Comparison of ENCODE assay signal across 9 cellular contexts in the genomic region with DNA sequence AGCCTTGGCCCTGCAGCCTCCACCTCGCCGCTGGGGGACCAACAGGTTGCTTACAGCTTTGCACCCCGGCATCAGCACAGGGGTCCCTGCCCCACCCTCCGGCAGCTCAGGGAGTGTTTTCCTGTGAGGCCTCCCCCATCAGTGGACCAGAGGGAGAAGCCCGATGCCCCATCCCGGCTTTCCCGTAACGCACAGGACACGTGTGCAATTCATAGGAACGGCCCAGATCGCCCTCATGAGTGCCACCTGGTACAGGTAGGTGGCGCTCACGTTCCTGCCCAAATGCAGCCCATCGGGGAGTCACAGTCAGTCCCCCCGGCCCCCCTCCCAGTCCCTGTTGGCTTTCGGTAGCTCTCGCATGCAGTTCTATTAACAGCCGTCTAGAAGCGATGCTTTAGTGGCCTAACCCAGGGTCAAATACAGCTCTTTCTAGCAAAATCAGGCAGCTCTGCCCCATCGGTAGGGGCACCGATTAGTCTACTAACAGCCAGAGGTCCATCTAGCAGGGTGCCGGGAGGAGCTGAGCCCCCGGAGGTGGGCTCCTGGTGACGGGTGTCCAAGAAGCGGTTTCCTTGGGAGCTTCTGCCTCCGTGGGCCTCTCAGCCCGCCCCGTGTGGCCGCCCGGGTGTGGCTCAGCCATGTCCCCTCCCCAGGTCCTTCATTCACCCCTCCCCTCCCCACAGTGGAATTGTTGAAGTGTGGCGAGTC. TPM values are rescaled to one million over a fixed set of nuclear protein-coding genes. Genes with fewer than 3 reads are reported as not detected.
DNase-seq lines count a peak whose midpoint lies in the region; ATAC-seq and TF ChIP-seq lines count a peak whose summit lies in the region.
"Had no signal": no experiment of that assay in that cellular context is flagged by ENCODE, and none has a peak within 500 bp of the region (broad histone marks: within the 10 kb centered on the region; RNA-seq: fewer than 3 reads in every experiment).

No MANE protein-coding gene starts in this region.

- TSS peak; percentile 32 for BruUV-seq in A673 (replicated peaks; lab: Mats Ljungman, UMichigan)

- in situ Hi-C loops in GM13976 (cut with MboI; ENCODE audit: low sequenced_read_pairs, unreplicated experiment) (loop anchor here (10.0 kb wide), 2 partner anchors 201 to 341 kb away; no protein-coding TSS in a partner anchor), gastrocnemius medialis (cut with MboI; ENCODE audit: low sequenced_read_pairs in 4 of 4) (loop anchor here in 2 of 4 donors (10.0 to 25.0 kb wide), 3 partner anchors 201 to 632 kb away; no protein-coding TSS in a partner anchor)

- peak; percentile 64 for TF ChIP-seq CTCF in A673 (conservative IDR thresholded peaks at IDR 0.05; ENCODE audit: low read depth, low read length)
- TF ChIP-seq CTCF in GM13976 (IDR thresholded peaks at IDR 0.05; ENCODE audit: borderline replicate concordance, control extremely low read depth, extremely low read depth, insufficient read depth, missing control alignments) = peak; percentile 14
- TF ChIP-seq CTCF in heart right ventricle (IDR thresholded peaks at IDR 0.05) = peak in 7 of 9 donors; percentile 32 to 53 (median 43)
- TF ChIP-seq CTCF in body of pancreas (IDR thresholded peaks at IDR 0.05) = peak in 2 of 7 experiments; percentile 7
- peak in 1 of 5 experiments; percentile 36 for TF ChIP-seq CTCF in gastrocnemius medialis (IDR thresholded peaks at IDR 0.05 in 4 of 5, conservative IDR thresholded peaks at IDR 0.05 in 1 of 5)

- DNase-seq in A673 (ENCODE audit: low spot score) = peak; percentile 49
- no peak for DNase-seq in GM13976 (ENCODE audit: low spot score)
- DNase-seq in RPMI8226 = peak; percentile 43
- peak in 1 of 2 donors; percentile 21 for DNase-seq in heart right ventricle
- DNase-seq in T-helper 2 cell treated with Interferon-gamma antibody and Interleukin-4, amounts not matched to agents 5 μg/mL and 100 μg/mL, for 36 hours (ENCODE audit: low spot score) = no peak
- no peak for DNase-seq in body of pancreas
- DNase-seq in gastrocnemius medialis = no peak
- DNase-seq: naive B cell had no signal

- H3K27ac ChIP-seq in A673 (ENCODE audit: low read depth, low read length, poor library complexity, severe bottlenecking) (no peak overlapping the region), heart right ventricle (no peak overlapping the region), body of pancreas (no peak overlapping the region), gastrocnemius medialis (no peak overlapping the region)

- no peaks in the 10 kb centered on the region for H3K27me3 ChIP-seq in A673 (replicated peaks; ENCODE audit: insufficient read depth, low read depth, low read length, poor library complexity)
- H3K27me3 ChIP-seq in heart right ventricle = no peaks in the 10 kb centered on the region
- H3K27me3 ChIP-seq in body of pancreas = no peaks in the 10 kb centered on the region
- no peaks in the 10 kb centered on the region for H3K27me3 ChIP-seq in gastrocnemius medialis

- H3K4me1 ChIP-seq in A673 (ENCODE audit: insufficient read depth, low read length, poor library complexity, severe bottlenecking) = no peaks in the 10 kb centered on the region
- H3K4me1 ChIP-seq in heart right ventricle = no peaks in the 10 kb centered on the region
- H3K4me1 ChIP-seq in body of pancreas = no peaks in the 10 kb centered on the region
- H3K4me1 ChIP-seq in gastrocnemius medialis = no peaks in the 10 kb centered on the region

- H3K9me3 ChIP-seq in A673 (ENCODE audit: low read depth, low read length, poor library complexity, severe bottlenecking) (no peaks in the 10 kb centered on the region), heart right ventricle (no peaks in the 10 kb centered on the region), body of pancreas (no peaks in the 10 kb centered on the region), gastrocnemius medialis (no peaks in the 10 kb centered on the region)

- POLR2A ChIA-PET in A673 (lab: Charles Lee; ENCODE audit: low non-redundant PET) = no interaction called here

- no peak for TF ChIP-seq POLR2A in body of pancreas (IDR thresholded peaks at IDR 0.05)
- TF ChIP-seq POLR2A in gastrocnemius medialis (IDR thresholded peaks at IDR 0.05) = no peak

- peaks cover 2% of the 10 kb centered on the region for H3K4me1 Mint-ChIP-seq in T-helper 2 cell treated with Interferon-gamma antibody and Interleukin-4, amounts not matched to agents 5 μg/mL and 100 μg/mL, for 36 hours (ENCODE audit: low read depth)

- ATAC-seq in heart right ventricle (peak in 5 of 8 donors; percentile 18 to 27 (median 20)), HG03045 (IDR thresholded peaks at IDR 0.05; ENCODE audit: unreplicated experiment) (no peak), body of pancreas (no peak), gastrocnemius medialis (no peak)

- H3K9me3 Mint-ChIP-seq in T-helper 2 cell treated with Interferon-gamma antibody and Interleukin-4, amounts not matched to agents 5 μg/mL and 100 μg/mL, for 36 hours = no peaks in the 10 kb centered on the region
- H3K9me3 Mint-ChIP-seq: naive B cell had no signal

- no peaks in the 10 kb centered on the region for H3K27me3 Mint-ChIP-seq in T-helper 2 cell treated with Interferon-gamma antibody and Interleukin-4, amounts not matched to agents 5 μg/mL and 100 μg/mL, for 36 hours (ENCODE audit: low read depth)

- no peak overlapping the region for H3K4me3 Mint-ChIP-seq in T-helper 2 cell treated with Interferon-gamma antibody and Interleukin-4, amounts not matched to agents 5 μg/mL and 100 μg/mL, for 36 hours
- H3K4me3 Mint-ChIP-seq: naive B cell had no signal

- intact Hi-C loops in A673 (cut with micrococcal nuclease; ENCODE audit: unreplicated experiment) = loop anchor here (10.0 kb wide), 1 partner anchor 541 kb away; a partner anchor contains a TSS
- intact Hi-C loops in heart right ventricle (cut with DNase I) = loop anchor here in 1 of 10 donors (10.0 kb wide), 1 partner anchor 341 kb away; no protein-coding TSS in a partner anchor
- intact Hi-C loops in body of pancreas (cut with DNase I) = no loop called here
- intact Hi-C loops in gastrocnemius medialis (cut with DNase I; ENCODE audit: low total_unique reads) = no loop called here

- H3K36me3 Mint-ChIP-seq in T-helper 2 cell treated with Interferon-gamma antibody and Interleukin-4, amounts not matched to agents 5 μg/mL and 100 μg/mL, for 36 hours (ENCODE audit: low read depth) = no peaks in the 10 kb centered on the region
- H3K36me3 Mint-ChIP-seq: naive B cell had no signal

- H3K4me3 ChIP-seq in A673 (ENCODE audit: low read depth, low read length, poor library complexity, severe bottlenecking) = no peak overlapping the region
- H3K4me3 ChIP-seq in heart right ventricle = no peak overlapping the region
- H3K4me3 ChIP-seq in body of pancreas = no peak overlapping the region
- no peak overlapping the region for H3K4me3 ChIP-seq in gastrocnemius medialis

- 57 to 69% methylated on average over 31 of the region's 31 CpGs for WGBS in heart right ventricle, 2 donors
- WGBS in body of pancreas, 2 donors = 79 to 82% methylated on average over 10 to 29 of the region's 31 CpGs

- CTCF ChIA-PET in A673 (lab: Charles Lee) = interaction anchor here (0.6 kb wide), 2 partner anchors 161 to 595 kb away, joined by 3 to 5 read pairs; no protein-coding TSS in a partner anchor

- H3K27ac Mint-ChIP-seq in T-helper 2 cell treated with Interferon-gamma antibody and Interleukin-4, amounts not matched to agents 5 μg/mL and 100 μg/mL, for 36 hours = no peak overlapping the region
- H3K27ac Mint-ChIP-seq: naive B cell had no signal

- H3K36me3 ChIP-seq in A673 (ENCODE audit: insufficient read depth, low read length, poor library complexity, severe bottlenecking) = peaks cover 10% of the 10 kb centered on the region
- peaks cover 0 to 49% (median 4%) of the 10 kb centered on the region in 9 donors for H3K36me3 ChIP-seq in heart right ventricle
- H3K36me3 ChIP-seq in body of pancreas (replicated peaks in 1 of 2; ENCODE audit: insufficient read depth in 1 of 2, low read depth in 2 of 2) = peaks cover 9 to 10% of the 10 kb centered on the region in 2 donors
- no peaks in the 10 kb centered on the region for H3K36me3 ChIP-seq in gastrocnemius medialis

RNA-seq across cellular contexts. Expression of a gene that starts 48.4 kb away (rescaled TPM):
- total RNA-seq in A673 (2021) (73.6 and 80.4 TPM in 2 replicates), heart right ventricle (10 to 100 TPM; 11.7 to 36.6 (median 17.2) TPM), body of pancreas (10 to 100 TPM in 1 of 2 donors, 1 to 10 TPM in 1; 9.2 to 11.2 TPM), gastrocnemius medialis (100 to 1,000 TPM in 1 of 4 donors, 10 to 100 TPM in 3; 42.9 to 109 (median 77.0) TPM)
- 10 to 100 TPM; 22.1 TPM for polyA plus RNA-seq in heart right ventricle

Comparison
In these comparisons a context has a peak if more than half of its experiments do, and no peak if none do; other contexts are left out.
1. DNase-seq: peak in A673 (single experiment) and RPMI8226 (single experiment); none in GM13976 (single experiment), T-helper 2 cell treated with Interferon-gamma antibody and Interleukin-4, amounts not matched to agents 5 μg/mL and 100 μg/mL, for 36 hours (single experiment), body of pancreas (0 of 4) and gastrocnemius medialis (0 of 2).
2. ATAC-seq: peak in heart right ventricle (5 of 8); none in HG03045 (single experiment), body of pancreas (single experiment) and gastrocnemius medialis (0 of 2).